16 cellular contexts compared by ENCODE assay signal in the genomic region with DNA sequence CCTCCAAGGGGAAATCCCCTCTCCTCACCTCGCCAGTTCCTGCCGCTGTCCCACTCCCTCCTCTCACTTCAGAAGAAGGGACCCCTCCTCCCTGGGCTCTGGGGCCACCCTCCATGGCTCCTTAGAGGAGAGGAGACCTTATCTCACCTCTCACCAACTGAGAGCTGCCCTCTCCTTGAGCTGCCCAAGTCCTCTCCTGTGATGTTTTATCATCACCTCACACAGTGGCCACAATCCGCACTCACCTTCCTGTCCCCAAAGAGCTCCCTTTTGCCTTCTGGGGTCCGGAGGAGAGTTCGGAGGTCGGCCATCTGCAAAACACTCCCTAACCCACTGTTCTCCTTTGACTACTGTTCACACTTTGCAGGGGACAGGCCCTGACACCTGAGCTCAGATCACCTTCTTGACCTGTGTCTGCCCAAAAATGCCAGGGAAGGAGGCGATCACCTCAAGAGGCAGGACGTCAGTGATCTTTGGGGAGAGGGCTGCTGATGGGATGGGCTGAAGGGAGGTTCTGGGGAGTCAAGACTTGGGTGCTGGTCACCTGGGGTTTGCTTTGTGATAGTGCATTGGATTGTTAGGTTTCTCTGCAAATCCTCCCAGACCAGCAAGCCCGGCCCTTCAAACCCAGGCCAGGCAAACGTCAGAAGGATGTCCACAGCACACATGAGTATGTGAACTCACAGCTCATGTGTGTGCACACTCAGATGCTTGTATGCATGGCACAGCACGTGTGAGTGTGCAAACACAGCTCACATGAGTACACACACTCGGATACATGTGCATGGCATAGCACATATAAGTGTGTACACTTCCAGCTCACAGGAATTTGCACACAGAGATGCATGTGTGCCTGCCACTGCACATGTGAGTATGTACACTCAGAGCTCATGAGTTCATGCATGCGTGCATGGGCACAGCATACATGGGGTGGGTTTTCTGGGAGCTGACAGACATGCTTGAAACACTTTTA. TPM values are rescaled to one million over a fixed set of nuclear protein-coding genes. Genes with fewer than 3 reads are reported as not detected.
DNase-seq lines count a peak whose midpoint lies in the region; ATAC-seq and TF ChIP-seq lines count a peak whose summit lies in the region.
"Had no signal": no experiment of that assay in that cellular context is flagged by ENCODE, and none has a peak within 500 bp of the region (broad histone marks: within the 10 kb centered on the region; RNA-seq: fewer than 3 reads in every experiment).

No MANE protein-coding gene starts in this region.

- WGBS in right lobe of liver (ENCODE audit: insufficient coverage, low coverage, low lambda C conversion rate, missing lambda C conversion rate), result 37% methylated on average over 7 of the region's 13 CpGs
- 66 to 75% methylated on average over 13 of the region's 13 CpGs for WGBS in sigmoid colon, 2 donors

- no peak overlapping the region for H3K4me3 ChIP-seq in BLaER1 treated with 17β-estradiol and CSF1 and Interleukin-3, amounts not matched to agents 10 nM and 100 nM
- H3K4me3 ChIP-seq in RWPE2 (ENCODE audit: severe bottlenecking) (no peak overlapping the region), right lobe of liver (no peak overlapping the region), sigmoid colon (no peak overlapping the region)

- peaks cover 0 to 13% (median 0%) of the 10 kb centered on the region in 11 experiments; a peak in 7 of 22 replicates for H3K36me3 ChIP-seq in BLaER1 treated with 17β-estradiol and CSF1 and Interleukin-3, amounts not matched to agents 10 nM and 100 nM
- H3K36me3 ChIP-seq in RWPE2 (ENCODE audit: low read depth) (no peaks in the 10 kb centered on the region), right lobe of liver (no peaks in the 10 kb centered on the region), sigmoid colon (no peaks in the 10 kb centered on the region)

- no peak overlapping the region for H3K27ac Mint-ChIP-seq in activated naive CD4-positive, alpha-beta T cell treated with anti-CD3 and anti-CD28 coated beads for 36 hours
- H3K27ac Mint-ChIP-seq: CD8-positive, alpha-beta T cell; HFFc6 had no signal

- no peaks in the 10 kb centered on the region for H3K4me1 Mint-ChIP-seq in activated naive CD4-positive, alpha-beta T cell treated with anti-CD3 and anti-CD28 coated beads for 36 hours (ENCODE audit: low read depth)

- H3K4me1 ChIP-seq in BLaER1 treated with 17β-estradiol and CSF1 and Interleukin-3, amounts not matched to agents 10 nM and 100 nM, result peaks cover 44 to 72% (median 69%) of the 10 kb centered on the region in 10 experiments
- H3K4me1 ChIP-seq in RWPE2 (ENCODE audit: insufficient read depth, poor library complexity, severe bottlenecking), result peaks cover 13% of the 10 kb centered on the region
- H3K4me1 ChIP-seq in right lobe of liver, result peaks cover 0 to 3% (median 0%) of the 10 kb centered on the region in 4 donors
- peaks cover 0 to 37% (median 36%) of the 10 kb centered on the region in 4 donors for H3K4me1 ChIP-seq in sigmoid colon

- peaks cover 3% of the 10 kb centered on the region for H3K27me3 Mint-ChIP-seq in activated naive CD4-positive, alpha-beta T cell treated with anti-CD3 and anti-CD28 coated beads for 36 hours (ENCODE audit: low read depth)

- no peak overlapping the region for H3K9ac ChIP-seq in BLaER1 treated with 17β-estradiol and CSF1 and Interleukin-3, amounts not matched to agents 10 nM and 100 nM

- H3K36me3 Mint-ChIP-seq in activated naive CD4-positive, alpha-beta T cell treated with anti-CD3 and anti-CD28 coated beads for 36 hours (ENCODE audit: low read depth), result no peaks in the 10 kb centered on the region
- H3K36me3 Mint-ChIP-seq: CD8-positive, alpha-beta T cell had no signal

- no peak for ATAC-seq in RWPE2 (ENCODE audit: low read depth)
- no peak for ATAC-seq in right lobe of liver
- ATAC-seq: CD8-positive, alpha-beta T cell had no signal

- CTCF ChIA-PET in activated naive CD4-positive, alpha-beta T cell treated with anti-CD3 and anti-CD28 coated beads for 36 hours (lab: Charles Lee), result interaction anchor here (1.3 kb wide), 1 partner anchor 91 kb away, joined by 5 read pairs; no protein-coding TSS in a partner anchor

- peaks cover 11% of the 10 kb centered on the region for H3K9me3 Mint-ChIP-seq in activated naive CD4-positive, alpha-beta T cell treated with anti-CD3 and anti-CD28 coated beads for 36 hours

- TF ChIP-seq POLR2A in right lobe of liver (IDR thresholded peaks at IDR 0.05) (no peak), sigmoid colon (IDR thresholded peaks at IDR 0.05) (no peak)

- H3K4me3 Mint-ChIP-seq in activated naive CD4-positive, alpha-beta T cell treated with anti-CD3 and anti-CD28 coated beads for 36 hours, result no peak overlapping the region
- H3K4me3 Mint-ChIP-seq: CD8-positive, alpha-beta T cell; HFFc6 had no signal

- TF ChIP-seq EP300 in sigmoid colon (IDR thresholded peaks at IDR 0.05), result no peak

- H3K27me3 ChIP-seq in BLaER1 treated with 17β-estradiol and CSF1 and Interleukin-3, amounts not matched to agents 10 nM and 100 nM, result peaks cover 0 to 8% (median 0%) of the 10 kb centered on the region in 11 experiments; a peak in 1 of 22 replicates
- no peaks in the 10 kb centered on the region for H3K27me3 ChIP-seq in RWPE2 (ENCODE audit: insufficient read depth, poor library complexity, severe bottlenecking)
- H3K27me3 ChIP-seq in right lobe of liver, result no peaks in the 10 kb centered on the region
- no peaks in the 10 kb centered on the region for H3K27me3 ChIP-seq in sigmoid colon

- H4K20me1 ChIP-seq in BLaER1 treated with 17β-estradiol and CSF1 and Interleukin-3, amounts not matched to agents 10 nM and 100 nM, result peaks cover 0 to 23% (median 0%) of the 10 kb centered on the region in 11 experiments; a peak in 3 of 22 replicates

- intact Hi-C loops in right lobe of liver (cut with DNase I), result no loop called here
- intact Hi-C loops in sigmoid colon (cut with DNase I), result no loop called here
- intact Hi-C loops in activated naive CD4-positive, alpha-beta T cell treated with anti-CD3 and anti-CD28 coated beads for 36 hours (cut with micrococcal nuclease), result no loop called here

- DNase-seq in RWPE2 (ENCODE audit: low spot score), result peak; percentile 29
- DNase-seq in right lobe of liver, result peak in 2 of 3 donors; percentile 24 to 25
- DNase-seq in sigmoid colon, result peak; percentile 46
- DNase-seq in T-helper 9 cell, result no peak
- no peak for DNase-seq in NCI-H1048 (lab: John Stamatoyannopoulos, UW)
- no peak for DNase-seq in activated naive CD4-positive, alpha-beta T cell treated with anti-CD3 and anti-CD28 coated beads for 36 hours
- DNase-seq: ACHN; CD8-positive, alpha-beta T cell; DMS79; HFFc6; NCI-H187 treated with DMSO at 0.1 percent for 48 hours; NCI-H2171; NCI-H446; NCI-H69 had no signal

- H3K27ac ChIP-seq in BLaER1 treated with 17β-estradiol and CSF1 and Interleukin-3, amounts not matched to agents 10 nM and 100 nM, result no peak overlapping the region; a peak in 1 of 22 replicates
- H3K27ac ChIP-seq in RWPE2 (ENCODE audit: poor library complexity, severe bottlenecking) (no peak overlapping the region), right lobe of liver (no peak overlapping the region), sigmoid colon (no peak overlapping the region)

- H3K9me3 ChIP-seq in BLaER1 treated with 17β-estradiol and CSF1 and Interleukin-3, amounts not matched to agents 10 nM and 100 nM (replicated peaks in 1 of 11), result peaks cover 7 to 20% (median 14%) of the 10 kb centered on the region in 11 experiments; a peak in 17 of 22 replicates
- H3K9me3 ChIP-seq in RWPE2 (ENCODE audit: severe bottlenecking), result no peaks in the 10 kb centered on the region
- H3K9me3 ChIP-seq in right lobe of liver, result peaks cover 0 to 3% (median 0%) of the 10 kb centered on the region in 4 donors
- peaks cover 0 to 5% (median 0%) of the 10 kb centered on the region in 4 donors for H3K9me3 ChIP-seq in sigmoid colon

- H3K4me2 ChIP-seq in BLaER1 treated with 17β-estradiol and CSF1 and Interleukin-3, amounts not matched to agents 10 nM and 100 nM, result peak overlapping the region; percentile 39 to 86 (median 70); a peak in 18 of 22 replicates

- no peak for TF ChIP-seq CTCF in RWPE2 (IDR thresholded peaks at IDR 0.05; ENCODE audit: poor library complexity, severe bottlenecking)
- no peak for TF ChIP-seq CTCF in right lobe of liver (IDR thresholded peaks at IDR 0.05)
- no peak for TF ChIP-seq CTCF in sigmoid colon (IDR thresholded peaks at IDR 0.05)

RNA-seq across cellular contexts. Expression of a gene that starts 41.8 kb away (rescaled TPM):
- total RNA-seq in right lobe of liver, result 1 to 10 TPM in 3 of 6 experiments, under 1 TPM in 3; 0.32 to 1.6 (median 1.0) TPM
- 10 to 100 TPM; 14.5 to 49.6 (median 32.1) TPM for total RNA-seq in sigmoid colon
- 1 to 10 TPM; 1.2 to 5.0 (median 3.6) TPM for polyA plus RNA-seq in sigmoid colon
- not detected for total RNA-seq in activated naive CD4-positive, alpha-beta T cell treated with anti-CD3 and anti-CD28 coated beads for 36 hours
- total RNA-seq: CD8-positive, alpha-beta T cell; OCI-LY7 had no signal

Comparison
In these comparisons a context has a peak if more than half of its experiments do, and no peak if none do; other contexts are left out.
1. DNase-seq: peak in RWPE2 (single experiment), right lobe of liver (2 of 3) and sigmoid colon (single experiment); none in T-helper 9 cell (single experiment), NCI-H1048 (single experiment) and activated naive CD4-positive, alpha-beta T cell treated with anti-CD3 and anti-CD28 coated beads for 36 hours (single experiment).
2. RNA of a gene that starts 41.8 kb away (total RNA-seq): 14.5 to 49.6 TPM in sigmoid colon; 0.32 to 1.6 TPM in right lobe of liver and not detected in activated naive CD4-positive, alpha-beta T cell treated with anti-CD3 and anti-CD28 coated beads for 36 hours; every median in the first group is over 4 times any median in the second.